15 cellular contexts compared by ENCODE assay signal in genomic region chr3:156602424-156602823, GRCh38. TPM values are rescaled to one million over a fixed set of nuclear protein-coding genes. Genes with fewer than 3 reads are reported as not detected.
A peak's percentile ranks its signal among the peaks of the same experiment; 100 is the strongest.
DNase-seq lines count a peak whose midpoint lies in the region; ATAC-seq and TF ChIP-seq lines count a peak whose summit lies in the region.
"Had no signal": no experiment of that assay in that cellular context is flagged by ENCODE, and none has a peak within 500 bp of the region (broad histone marks: within the 10 kb centered on the region; RNA-seq: fewer than 3 reads in every experiment).

No MANE protein-coding gene starts in this region.

- H3K36me3 ChIP-seq in effector memory CD4-positive, alpha-beta T cell (ENCODE audit: control insufficient read depth, insufficient read depth, low read length), result no peaks in the 10 kb centered on the region
- H3K36me3 ChIP-seq: BLaER1 treated with 17β-estradiol and CSF1 and Interleukin-3, amounts not matched to agents 10 nM and 100 nM; heart left ventricle had no signal

- H3K4me3 ChIP-seq in fibroblast of mammary gland (ENCODE audit: control insufficient read depth, low read depth, low read length), result no peak overlapping the region
- H3K4me3 ChIP-seq in effector memory CD4-positive, alpha-beta T cell (ENCODE audit: insufficient read depth, low read depth, low read length, poor library complexity, severe bottlenecking), result no peak overlapping the region
- H3K4me3 ChIP-seq: BLaER1 treated with 17β-estradiol and CSF1 and Interleukin-3, amounts not matched to agents 10 nM and 100 nM; heart left ventricle had no signal

- no peak overlapping the region for H3K27ac ChIP-seq in effector memory CD4-positive, alpha-beta T cell (ENCODE audit: insufficient read depth, low read length, poor library complexity, severe bottlenecking)
- H3K27ac ChIP-seq: BLaER1 treated with 17β-estradiol and CSF1 and Interleukin-3, amounts not matched to agents 10 nM and 100 nM; heart left ventricle had no signal

- TF ChIP-seq CTCF in GM10266 (IDR thresholded peaks at IDR 0.05; ENCODE audit: control insufficient read depth, insufficient read depth, low read depth, missing control alignments) (no peak), GM20000 (IDR thresholded peaks at IDR 0.05; ENCODE audit: extremely low read depth, missing control alignments) (no peak), fibroblast of mammary gland (conservative IDR thresholded peaks at IDR 0.05; ENCODE audit: control insufficient read depth, insufficient read depth, low read depth, low read length) (no peak)

- H3K9me3 Mint-ChIP-seq in stimulated activated naive B cell treated with anti-CD40 and anti-IgM and Interleukin-4, amounts not matched to agents 10 μg/mL and 1 μg/mL and 100 μg/mL, for 72 hours, result no peaks in the 10 kb centered on the region
- H3K9me3 Mint-ChIP-seq: type B pancreatic cell had no signal

- no peaks in the 10 kb centered on the region for H3K27me3 ChIP-seq in effector memory CD4-positive, alpha-beta T cell (replicated peaks; ENCODE audit: control insufficient read depth, insufficient read depth, low read length, poor library complexity, severe bottlenecking)
- H3K27me3 ChIP-seq: BLaER1 treated with 17β-estradiol and CSF1 and Interleukin-3, amounts not matched to agents 10 nM and 100 nM; heart left ventricle had no signal

- H3K27me3 Mint-ChIP-seq in stimulated activated naive B cell treated with anti-CD40 and anti-IgM and Interleukin-4, amounts not matched to agents 10 μg/mL and 1 μg/mL and 100 μg/mL, for 72 hours, result peaks cover 8 to 11% of the 10 kb centered on the region in 2 donors

- peak; percentile 65 for DNase-seq in GM10266 (ENCODE audit: extremely low spot score)
- peak; percentile 54 for DNase-seq in GM20000 (ENCODE audit: low spot score)
- peak; percentile 79 for DNase-seq in HT1080 (ENCODE audit: low read depth)
- peak; percentile 52 for DNase-seq in fibroblast of mammary gland (ENCODE audit: low read depth)
- DNase-seq in stimulated activated naive B cell treated with anti-CD40 and anti-IgM and Interleukin-4, amounts not matched to agents 10 μg/mL and 1 μg/mL and 100 μg/mL, for 72 hours, result no peak
- no peak for DNase-seq in RPMI8226
- no peak for DNase-seq in effector memory CD4-positive, alpha-beta T cell
- no peak for DNase-seq in NCI-H2171 (lab: John Stamatoyannopoulos, UW)
- DNase-seq: activated effector memory CD4-positive, alpha-beta T cell treated with Interleukin-2 at 50 U/mL for 16 hours; dermis blood vessel endothelial cell; heart left ventricle; Karpas-422; SHP77 had no signal

- H3K4me3 Mint-ChIP-seq in stimulated activated naive B cell treated with anti-CD40 and anti-IgM and Interleukin-4, amounts not matched to agents 10 μg/mL and 1 μg/mL and 100 μg/mL, for 72 hours, result no peak overlapping the region
- H3K4me3 Mint-ChIP-seq: type B pancreatic cell had no signal

- no peaks in the 10 kb centered on the region for H3K36me3 Mint-ChIP-seq in stimulated activated naive B cell treated with anti-CD40 and anti-IgM and Interleukin-4, amounts not matched to agents 10 μg/mL and 1 μg/mL and 100 μg/mL, for 72 hours
- H3K36me3 Mint-ChIP-seq: type B pancreatic cell had no signal

- H3K4me1 Mint-ChIP-seq in stimulated activated naive B cell treated with anti-CD40 and anti-IgM and Interleukin-4, amounts not matched to agents 10 μg/mL and 1 μg/mL and 100 μg/mL, for 72 hours, result peaks cover 6 to 11% of the 10 kb centered on the region in 2 donors

- no peak for ATAC-seq in stimulated activated naive B cell treated with anti-CD40 and anti-IgM and Interleukin-4, amounts not matched to agents 10 μg/mL and 1 μg/mL and 100 μg/mL, for 72 hours (replicated peaks)
- ATAC-seq: heart left ventricle had no signal

- no peaks in the 10 kb centered on the region for H3K4me1 ChIP-seq in effector memory CD4-positive, alpha-beta T cell (ENCODE audit: control insufficient read depth, insufficient read depth, low read length, poor library complexity, severe bottlenecking)
- H3K4me1 ChIP-seq: BLaER1 treated with 17β-estradiol and CSF1 and Interleukin-3, amounts not matched to agents 10 nM and 100 nM had no signal

- no peaks in the 10 kb centered on the region for H3K9me3 ChIP-seq in effector memory CD4-positive, alpha-beta T cell (ENCODE audit: control insufficient read depth, low read length)
- H3K9me3 ChIP-seq: BLaER1 treated with 17β-estradiol and CSF1 and Interleukin-3, amounts not matched to agents 10 nM and 100 nM; heart left ventricle had no signal

- no peak overlapping the region for H3K27ac Mint-ChIP-seq in stimulated activated naive B cell treated with anti-CD40 and anti-IgM and Interleukin-4, amounts not matched to agents 10 μg/mL and 1 μg/mL and 100 μg/mL, for 72 hours
- H3K27ac Mint-ChIP-seq: type B pancreatic cell had no signal

RNA-seq across cellular contexts. Expression of gene SSR3, which starts 47.5 kb away (rescaled TPM):
- 563 and 655 TPM in 2 replicates for total RNA-seq in HT1080 (2014; rRNA removed; shearing (Covaris generic))
- polyA plus RNA-seq in HT1080 (2015; cell fraction: cytosol; rRNA removed), result 434 and 472 TPM in 2 replicates
- polyA plus RNA-seq in HT1080 (2015; cell fraction: nucleus; rRNA removed), result 259 and 305 TPM in 2 replicates

Comparison
In these comparisons a context has a peak if more than half of its experiments do, and no peak if none do; other contexts are left out.
1. DNase-seq: peak in GM10266 (single experiment), GM20000 (single experiment), HT1080 (single experiment) and fibroblast of mammary gland (single experiment); none in stimulated activated naive B cell treated with anti-CD40 and anti-IgM and Interleukin-4, amounts not matched to agents 10 μg/mL and 1 μg/mL and 100 μg/mL, for 72 hours (single experiment), RPMI8226 (single experiment), effector memory CD4-positive, alpha-beta T cell (0 of 3) and NCI-H2171 (single experiment).